Comparison of ENCODE assay signal across 15 cellular contexts in the genomic region with DNA sequence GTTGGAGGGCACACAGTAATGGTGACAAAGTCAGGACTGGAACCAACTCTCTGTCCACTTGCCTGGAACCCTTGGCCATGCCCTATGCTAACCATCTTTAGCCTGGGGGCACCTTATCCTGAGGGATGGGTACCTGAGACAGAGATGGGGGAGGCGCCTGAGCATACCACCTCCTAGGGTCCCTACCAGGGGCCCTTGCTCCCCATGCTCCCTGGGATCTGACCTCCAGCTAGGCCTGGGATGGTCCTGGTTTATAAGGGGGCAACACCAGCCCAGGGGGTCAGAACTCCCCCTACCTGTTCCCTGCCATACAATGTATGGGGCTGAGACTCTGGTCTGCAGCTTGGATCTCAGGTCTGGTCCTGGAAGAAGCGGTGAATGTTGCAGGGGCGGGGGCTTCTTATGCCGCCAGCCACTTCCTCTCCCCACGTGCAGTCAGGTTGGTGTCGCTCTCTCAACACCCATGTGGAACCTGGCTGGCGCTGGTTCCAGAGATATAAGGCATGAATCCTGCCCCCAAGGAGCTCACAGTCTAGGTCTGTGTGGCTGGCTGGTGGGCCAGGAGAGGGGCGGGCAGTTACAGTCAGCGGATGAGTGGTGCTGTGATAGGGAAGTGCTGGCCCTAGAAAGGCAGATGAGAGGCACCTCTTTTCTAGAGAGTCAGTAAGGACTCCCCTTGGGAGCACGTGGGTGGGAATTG.
"Had no signal": no experiment of that assay in that cellular context is flagged by ENCODE, and none has a peak within 500 bp of the region (broad histone marks: within the 10 kb centered on the region; RNA-seq: fewer than 3 reads in every experiment).

No MANE protein-coding gene starts in this region.

- H3K4me3 ChIP-seq: adrenal gland, body of pancreas, esophagus muscularis mucosa, ovary, stomach, thoracic aorta had no signal

- H3K9me3 Mint-ChIP-seq: activated CD8-positive, alpha-beta T cell treated with anti-CD3 and anti-CD28 coated beads for 36 hours; activated T-helper 17 cell treated with anti-CD3 and anti-CD28 coated beads, Interleukin-2, amount 50 U/mL, for 72 hours had no signal

- H3K27ac Mint-ChIP-seq: activated CD8-positive, alpha-beta T cell treated with anti-CD3 and anti-CD28 coated beads for 36 hours; activated T-helper 17 cell treated with anti-CD3 and anti-CD28 coated beads, Interleukin-2, amount 50 U/mL, for 72 hours; dendritic cell treated with granulocyte-macrophage colony-stimulating factor and Interleukin-4, amounts not matched to agents 40 ng/mL and 50 ng/mL, for 4 days; nephron had no signal

- H3K4me1 ChIP-seq: adrenal gland had no signal

- ATAC-seq: activated CD8-positive, alpha-beta T cell treated with anti-CD3 and anti-CD28 coated beads for 36 hours; activated T-helper 17 cell treated with anti-CD3 and anti-CD28 coated beads, Interleukin-2, amount 50 U/mL, for 72 hours; left lobe of liver had no signal

- H3K27ac ChIP-seq: adrenal gland, esophagus muscularis mucosa, ovary, stomach, thoracic aorta had no signal

- H3K9me3 ChIP-seq: adrenal gland, body of pancreas, esophagus muscularis mucosa, ovary, stomach, thoracic aorta had no signal

- H3K36me3 ChIP-seq: adrenal gland, esophagus muscularis mucosa, ovary, stomach, thoracic aorta had no signal

- H3K27me3 Mint-ChIP-seq: activated CD8-positive, alpha-beta T cell treated with anti-CD3 and anti-CD28 coated beads for 36 hours; activated T-helper 17 cell treated with anti-CD3 and anti-CD28 coated beads, Interleukin-2, amount 50 U/mL, for 72 hours had no signal

- DNase-seq: activated CD8-positive, alpha-beta T cell treated with anti-CD3 and anti-CD28 coated beads for 36 hours; activated naive CD4-positive, alpha-beta T cell treated with anti-CD3 and anti-CD28 coated beads, Interleukin-2, amount 50 U/mL, for 16 hours; glutamatergic neuron; ovary; stimulated activated CD4-positive, alpha-beta T cell treated with anti-CD3 and anti-CD28 coated beads, Interleukin-4, amount 100 ng/mL, for 4 hours; stomach; T1000 had no signal

- H3K27me3 ChIP-seq: adrenal gland, body of pancreas, esophagus muscularis mucosa, ovary, stomach had no signal

- H3K4me3 Mint-ChIP-seq: activated CD8-positive, alpha-beta T cell treated with anti-CD3 and anti-CD28 coated beads for 36 hours; activated T-helper 17 cell treated with anti-CD3 and anti-CD28 coated beads, Interleukin-2, amount 50 U/mL, for 72 hours; dendritic cell treated with granulocyte-macrophage colony-stimulating factor and Interleukin-4, amounts not matched to agents 40 ng/mL and 50 ng/mL, for 4 days; nephron had no signal
